In the genomic region with DNA sequence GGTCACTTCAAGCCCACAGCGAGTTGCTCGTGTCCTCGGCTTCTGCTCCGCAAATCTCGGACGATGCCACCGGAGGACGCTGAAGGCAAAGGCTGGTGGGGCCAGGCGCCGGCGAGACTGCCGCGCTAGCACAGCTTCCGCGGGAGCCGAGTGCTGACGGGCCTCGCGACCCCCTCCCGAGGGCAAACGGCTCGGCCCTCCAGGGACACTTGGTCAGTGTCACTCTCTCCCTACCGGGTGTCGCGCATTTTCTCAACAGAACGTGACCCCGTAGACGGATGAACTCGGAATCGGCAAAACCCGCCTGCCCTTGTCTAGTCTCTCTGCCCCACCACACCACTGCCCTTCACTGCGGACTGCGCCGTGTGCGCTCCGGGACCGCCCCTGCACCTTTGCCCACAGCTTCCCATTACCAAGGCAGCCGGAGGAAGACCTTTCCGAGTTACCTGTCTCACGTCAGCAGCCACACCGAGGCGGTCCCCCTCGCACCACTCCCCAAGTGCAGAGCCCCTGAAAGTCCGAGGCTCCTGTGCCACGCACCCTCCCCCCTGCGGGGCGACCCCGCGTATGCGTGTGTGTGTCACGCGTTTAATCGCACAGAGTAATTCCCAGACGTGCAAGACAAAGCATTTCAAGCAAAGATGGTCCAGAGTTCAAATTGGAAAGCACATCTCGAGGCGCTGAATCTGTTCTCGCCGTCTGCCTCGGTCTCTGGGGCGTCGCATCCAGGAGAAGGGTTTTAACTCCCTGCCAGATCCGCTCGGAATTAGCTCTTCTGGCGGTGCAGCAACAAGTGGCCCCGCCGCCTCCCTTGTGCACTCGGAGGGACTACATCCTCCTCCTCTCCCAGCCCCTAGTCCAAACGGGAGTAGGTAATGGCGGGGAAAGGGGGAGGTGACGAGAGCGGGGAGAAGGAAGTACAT, we compare ENCODE assay signal across 8 cellular contexts.
DNase-seq lines count a peak whose midpoint lies in the region; ATAC-seq and TF ChIP-seq lines count a peak whose summit lies in the region.

No MANE protein-coding gene starts in this region.

- peak overlapping the region; percentile 51 for H3K4me2 ChIP-seq in trophoblast cell (ENCODE audit: low read length)
- H3K4me2 ChIP-seq in PC-3 (ENCODE audit: low read length), result no peak overlapping the region

- peaks cover 3% of the 10 kb centered on the region; the same call in 1 of the 2 replicates for H3K9me3 ChIP-seq in HUES64 (ENCODE audit: insufficient read depth, low read depth, low read length)
- H3K9me3 ChIP-seq in trophoblast cell (ENCODE audit: insufficient read depth, low read depth, low read length), result peaks cover 3% of the 10 kb centered on the region
- H3K9me3 ChIP-seq in PC-3 (ENCODE audit: low read length), result no peaks in the 10 kb centered on the region

- H3K4me1 ChIP-seq in HUES64 (ENCODE audit: insufficient read depth, low read length) (peaks cover 2% of the 10 kb centered on the region; the same call in 1 of the 2 replicates), trophoblast cell (ENCODE audit: control insufficient read depth in 1 of 2, insufficient read depth in 2 of 2, low read length in 2 of 2) (peaks cover 20 to 29% of the 10 kb centered on the region in 2 experiments), PC-3 (ENCODE audit: insufficient read depth, low read length) (peaks cover 20% of the 10 kb centered on the region)

- DNase-seq in Daoy (ENCODE audit: low read depth), result peak; percentile 70
- DNase-seq in activated CD4-positive, alpha-beta memory T cell treated with anti-CD3 and anti-CD28 coated beads for 36 hours, result peak; percentile 43
- DNase-seq in foreskin melanocyte, result peak; percentile 49
- peak in 1 of 2 donors; percentile 51 for DNase-seq in trophoblast cell
- DNase-seq in amniotic stem cell (lab: John Stamatoyannopoulos, UW), result no peak
- no peak for DNase-seq in LoVo (ENCODE audit: low spot score)
- no peak for DNase-seq in PC-3

- no peak overlapping the region for H2AK5ac ChIP-seq in trophoblast cell (ENCODE audit: low read length)

- no peak overlapping the region for H2BK120ac ChIP-seq in trophoblast cell (ENCODE audit: insufficient read depth, low read length, poor library complexity)

- no peak overlapping the region for H3K18ac ChIP-seq in trophoblast cell (ENCODE audit: low read length)

- ATAC-seq in PC-3, result no peak

- peak overlapping the region; percentile 58 for H3K4me3 Mint-ChIP-seq in activated CD4-positive, alpha-beta memory T cell treated with anti-CD3 and anti-CD28 coated beads for 36 hours

- no peak overlapping the region for H3K4ac ChIP-seq in trophoblast cell (ENCODE audit: low read depth, low read length)

- H3K4me1 Mint-ChIP-seq in activated CD4-positive, alpha-beta memory T cell treated with anti-CD3 and anti-CD28 coated beads for 36 hours (ENCODE audit: low read depth), result peaks cover 39% of the 10 kb centered on the region

- WGBS in HUES64, result under 1% methylated on average over 64 of the region's 71 CpGs
- WGBS in trophoblast cell (ENCODE audit: extremely low coverage, insufficient coverage, insufficient read length), result no CpG with 5 or more reads among the region's 71 CpGs

- no peak overlapping the region for H2BK12ac ChIP-seq in trophoblast cell (ENCODE audit: low read length)

- no peak overlapping the region for H3K27ac ChIP-seq in HUES64 (ENCODE audit: low read depth, low read length)
- no peak overlapping the region for H3K27ac ChIP-seq in trophoblast cell (ENCODE audit: low read depth, low read length)
- H3K27ac ChIP-seq in PC-3 (ENCODE audit: low read length), result no peak overlapping the region

- peaks cover 1% of the 10 kb centered on the region for H3K36me3 Mint-ChIP-seq in activated CD4-positive, alpha-beta memory T cell treated with anti-CD3 and anti-CD28 coated beads for 36 hours

- no TSS peak for BruUV-seq in PC-3 (replicated peaks; lab: Mats Ljungman, UMichigan)

- POLR2A ChIA-PET in activated CD4-positive, alpha-beta memory T cell treated with anti-CD3 and anti-CD28 coated beads for 36 hours (lab: Charles Lee), result no interaction called here
- POLR2A ChIA-PET in PC-3 (lab: Charles Lee; ENCODE audit: unreplicated experiment), result no interaction called here

- H3K79me1 ChIP-seq in trophoblast cell (ENCODE audit: low read length), result peaks cover 4% of the 10 kb centered on the region

- CTCF ChIA-PET in activated CD4-positive, alpha-beta memory T cell treated with anti-CD3 and anti-CD28 coated beads for 36 hours (lab: Charles Lee), result no interaction called here
- CTCF ChIA-PET in PC-3 (lab: Charles Lee), result no interaction called here

- H3K79me2 ChIP-seq in trophoblast cell (ENCODE audit: control insufficient read depth, insufficient read depth, low read length, poor library complexity) (no peaks in the 10 kb centered on the region), PC-3 (ENCODE audit: low read length) (no peaks in the 10 kb centered on the region)

- peaks cover 95% of the 10 kb centered on the region for H3K27me3 ChIP-seq in HUES64 (ENCODE audit: insufficient read depth, low read length)
- H3K27me3 ChIP-seq in trophoblast cell (ENCODE audit: insufficient read depth, low read length), result peaks cover 57% of the 10 kb centered on the region
- H3K27me3 ChIP-seq in PC-3 (ENCODE audit: low read length), result no peaks in the 10 kb centered on the region

- no peak overlapping the region for H4K8ac ChIP-seq in trophoblast cell (ENCODE audit: low read depth, low read length)

- H4K91ac ChIP-seq in trophoblast cell (ENCODE audit: low read depth, low read length), result no peak overlapping the region

- TF ChIP-seq CTCF in PC-3 (conservative IDR thresholded peaks at IDR 0.05; ENCODE audit: low read depth, low read length), result no peak

- H3F3A ChIP-seq in PC-3 (ENCODE audit: low read length, unreplicated experiment), result no peaks in the 10 kb centered on the region

- H3K9me2 ChIP-seq in PC-3 (replicated peaks; ENCODE audit: low read length), result no peaks in the 10 kb centered on the region

- H3K4me3 ChIP-seq in HUES64 (ENCODE audit: low read length) (peak overlapping the region; percentile 68), trophoblast cell (ENCODE audit: low read depth, low read length) (no peak overlapping the region), PC-3 (ENCODE audit: low read length) (no peak overlapping the region)

- peaks cover 75% of the 10 kb centered on the region for H3K27me3 Mint-ChIP-seq in activated CD4-positive, alpha-beta memory T cell treated with anti-CD3 and anti-CD28 coated beads for 36 hours

- no peak overlapping the region for H3K27ac Mint-ChIP-seq in activated CD4-positive, alpha-beta memory T cell treated with anti-CD3 and anti-CD28 coated beads for 36 hours

- H3K36me3 ChIP-seq in HUES64 (ENCODE audit: insufficient read depth, low read length), result no peaks in the 10 kb centered on the region
- H3K36me3 ChIP-seq in trophoblast cell (ENCODE audit: control insufficient read depth in 1 of 2, insufficient read depth in 2 of 2, low read length in 2 of 2), result no peaks in the 10 kb centered on the region
- H3K36me3 ChIP-seq in PC-3 (ENCODE audit: low read depth, low read length), result no peaks in the 10 kb centered on the region

- H4K12ac ChIP-seq in trophoblast cell (ENCODE audit: low read depth, low read length), result no peak overlapping the region

- intact Hi-C loops in activated CD4-positive, alpha-beta memory T cell treated with anti-CD3 and anti-CD28 coated beads for 36 hours (cut with micrococcal nuclease), result loop anchor here (2.0 to 10.0 kb wide), 3 partner anchors 102 to 202 kb away; no protein-coding TSS in a partner anchor
- intact Hi-C loops in PC-3 (cut with micrococcal nuclease), result no loop called here

- H2BK5ac ChIP-seq in trophoblast cell (ENCODE audit: low read depth, low read length, poor library complexity), result no peak overlapping the region

- H3K14ac ChIP-seq in trophoblast cell (ENCODE audit: low read length), result no peak overlapping the region

- H3K23ac ChIP-seq in trophoblast cell (ENCODE audit: low read length), result no peak overlapping the region

- H2AFZ ChIP-seq in trophoblast cell (ENCODE audit: insufficient read depth, low read length, poor library complexity) (peak overlapping the region; percentile 26), PC-3 (ENCODE audit: low read length) (no peak overlapping the region; the same call in 1 of the 2 replicates)

- no peaks in the 10 kb centered on the region for H4K20me1 ChIP-seq in PC-3 (ENCODE audit: low read length)

- no peaks in the 10 kb centered on the region for H3K9me3 Mint-ChIP-seq in activated CD4-positive, alpha-beta memory T cell treated with anti-CD3 and anti-CD28 coated beads for 36 hours

- H3K9ac ChIP-seq in HUES64 (ENCODE audit: low read depth, low read length) (no peak overlapping the region), trophoblast cell (ENCODE audit: low read length) (no peak overlapping the region), PC-3 (ENCODE audit: low read length) (no peak overlapping the region)

Comparison
In these comparisons a context has a peak if more than half of its experiments do, and no peak if none do; other contexts are left out.
1. DNase-seq: peak in Daoy (single experiment), activated CD4-positive, alpha-beta memory T cell treated with anti-CD3 and anti-CD28 coated beads for 36 hours (single experiment) and foreskin melanocyte (single experiment); none in amniotic stem cell (single experiment), LoVo (single experiment) and PC-3 (single experiment).